Comparison of ENCODE assay signal across 1 cellular context in the genomic region with DNA sequence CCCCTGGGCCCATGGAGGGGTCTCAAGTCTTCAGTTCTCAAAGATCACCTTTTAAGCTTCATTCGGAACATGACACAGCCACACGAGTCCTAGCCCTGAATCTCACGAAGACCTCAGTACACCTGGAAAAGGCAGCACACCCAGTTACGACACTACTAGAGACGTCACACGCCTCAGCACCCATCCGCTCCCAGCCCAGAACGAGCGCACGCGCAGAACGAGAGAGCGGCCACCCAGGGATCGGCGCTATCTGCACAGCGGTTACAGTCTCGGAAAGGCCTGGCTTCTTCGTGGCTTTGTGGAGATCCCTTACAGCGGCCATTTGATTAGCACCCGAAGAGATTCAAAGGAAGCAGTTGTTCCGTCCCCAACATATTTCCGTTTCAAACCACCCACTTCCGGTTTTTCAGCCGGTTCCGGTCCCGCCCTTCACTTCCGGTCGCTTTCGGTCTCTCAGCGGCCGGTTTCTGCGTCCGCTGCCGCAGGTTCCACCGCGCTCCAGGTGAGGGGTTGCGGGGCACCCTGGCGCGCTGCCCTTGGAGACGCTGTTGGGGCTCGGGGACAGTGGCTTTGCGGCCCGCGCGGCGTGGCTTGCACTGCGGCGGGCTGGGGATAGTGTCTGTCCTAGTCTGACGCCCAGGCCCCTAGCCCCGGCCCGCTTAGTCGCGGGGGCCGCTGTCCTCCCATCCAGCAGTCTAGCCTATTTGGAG.
A peak's percentile ranks its signal among the peaks of the same experiment; 100 is the strongest.
TF ChIP-seq lines count a peak whose summit lies in the region.

UBLCP1 (plus strand) TSS at position 432 of the 710 bp plus-strand sequence. CDS start 5,626 bp downstream, outside the sequence.

TF ChIP-seq in HEK293, 187 proteins besides CTCF, POLR2A, EP300 and RAD21 (continued from another document):
- TF ChIP-seq, protein P1, sequence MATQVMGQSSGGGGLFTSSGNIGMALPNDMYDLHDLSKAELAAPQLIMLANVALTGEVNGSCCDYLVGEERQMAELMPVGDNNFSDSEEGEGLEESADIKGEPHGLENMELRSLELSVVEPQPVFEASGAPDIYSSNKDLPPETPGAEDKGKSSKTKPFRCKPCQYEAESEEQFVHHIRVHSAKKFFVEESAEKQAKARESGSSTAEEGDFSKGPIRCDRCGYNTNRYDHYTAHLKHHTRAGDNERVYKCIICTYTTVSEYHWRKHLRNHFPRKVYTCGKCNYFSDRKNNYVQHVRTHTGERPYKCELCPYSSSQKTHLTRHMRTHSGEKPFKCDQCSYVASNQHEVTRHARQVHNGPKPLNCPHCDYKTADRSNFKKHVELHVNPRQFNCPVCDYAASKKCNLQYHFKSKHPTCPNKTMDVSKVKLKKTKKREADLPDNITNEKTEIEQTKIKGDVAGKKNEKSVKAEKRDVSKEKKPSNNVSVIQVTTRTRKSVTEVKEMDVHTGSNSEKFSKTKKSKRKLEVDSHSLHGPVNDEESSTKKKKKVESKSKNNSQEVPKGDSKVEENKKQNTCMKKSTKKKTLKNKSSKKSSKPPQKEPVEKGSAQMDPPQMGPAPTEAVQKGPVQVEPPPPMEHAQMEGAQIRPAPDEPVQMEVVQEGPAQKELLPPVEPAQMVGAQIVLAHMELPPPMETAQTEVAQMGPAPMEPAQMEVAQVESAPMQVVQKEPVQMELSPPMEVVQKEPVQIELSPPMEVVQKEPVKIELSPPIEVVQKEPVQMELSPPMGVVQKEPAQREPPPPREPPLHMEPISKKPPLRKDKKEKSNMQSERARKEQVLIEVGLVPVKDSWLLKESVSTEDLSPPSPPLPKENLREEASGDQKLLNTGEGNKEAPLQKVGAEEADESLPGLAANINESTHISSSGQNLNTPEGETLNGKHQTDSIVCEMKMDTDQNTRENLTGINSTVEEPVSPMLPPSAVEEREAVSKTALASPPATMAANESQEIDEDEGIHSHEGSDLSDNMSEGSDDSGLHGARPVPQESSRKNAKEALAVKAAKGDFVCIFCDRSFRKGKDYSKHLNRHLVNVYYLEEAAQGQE (tag by site-specific recombination; IDR thresholded peaks at IDR 0.05) = peak; percentile 89
- TF ChIP-seq, protein P2, sequence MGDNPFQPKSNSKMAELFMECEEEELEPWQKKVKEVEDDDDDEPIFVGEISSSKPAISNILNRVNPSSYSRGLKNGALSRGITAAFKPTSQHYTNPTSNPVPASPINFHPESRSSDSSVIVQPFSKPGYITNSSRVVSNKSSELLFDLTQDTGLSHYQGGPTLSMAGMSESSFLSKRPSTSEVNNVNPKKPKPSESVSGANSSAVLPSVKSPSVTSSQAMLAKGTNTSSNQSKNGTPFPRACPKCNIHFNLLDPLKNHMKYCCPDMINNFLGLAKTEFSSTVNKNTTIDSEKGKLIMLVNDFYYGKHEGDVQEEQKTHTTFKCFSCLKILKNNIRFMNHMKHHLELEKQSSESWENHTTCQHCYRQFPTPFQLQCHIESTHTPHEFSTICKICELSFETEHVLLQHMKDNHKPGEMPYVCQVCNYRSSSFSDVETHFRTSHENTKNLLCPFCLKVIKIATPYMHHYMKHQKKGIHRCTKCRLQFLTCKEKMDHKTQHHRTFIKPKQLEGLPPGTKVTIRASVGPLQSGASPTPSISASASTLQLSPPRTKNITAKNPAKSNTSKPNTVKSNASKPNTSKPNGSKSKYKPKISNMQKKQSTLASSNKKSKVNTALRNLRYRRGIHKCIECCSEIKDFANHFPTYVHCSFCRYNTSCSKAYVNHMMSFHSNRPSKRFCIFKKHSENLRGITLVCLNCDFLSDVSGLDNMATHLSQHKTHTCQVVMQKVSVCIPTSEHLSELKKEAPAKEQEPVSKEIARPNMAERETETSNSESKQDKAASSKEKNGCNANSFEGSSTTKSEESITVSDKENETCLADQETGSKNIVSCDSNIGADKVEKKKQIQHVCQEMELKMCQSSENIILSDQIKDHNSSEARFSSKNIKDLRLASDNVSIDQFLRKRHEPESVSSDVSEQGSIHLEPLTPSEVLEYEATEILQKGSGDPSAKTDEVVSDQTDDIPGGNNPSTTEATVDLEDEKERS (tag by site-specific recombination; IDR thresholded peaks at IDR 0.05) = no peak
- TF ChIP-seq ZNF600 (tag by site-specific recombination; IDR thresholded peaks at IDR 0.05) (peak; percentile 87), PRDM4 (tag by site-specific recombination; IDR thresholded peaks at IDR 0.05) (peak; percentile 80), ZNF24 (tag by site-specific recombination; IDR thresholded peaks at IDR 0.05) (peak; percentile 51; the same call in 1 of the 2 replicates), ZNF610 (tag by site-specific recombination; IDR thresholded peaks at IDR 0.05; ENCODE audit: borderline replicate concordance) (peak; percentile 42; the same call in 1 of the 2 replicates), SETDB1 (IDR thresholded peaks at IDR 0.05; ENCODE audit: insufficient read length, low read length) (peak; percentile 38), ZNF837 (tag by site-specific recombination; IDR thresholded peaks at IDR 0.05) (no peak), ZNF10 (tag by site-specific recombination; IDR thresholded peaks at IDR 0.05) (0 out of 2 replicates have a peak, but pooled peaks have one; percentile 15), ZNF660 (tag by site-specific recombination; IDR thresholded peaks at IDR 0.05) (peak; percentile 16; the same call in 1 of the 2 replicates), ZBTB26 (tag by site-specific recombination; optimal IDR thresholded peaks at IDR 0.05) (peak; percentile 37), ZNF248 (tag by site-specific recombination; IDR thresholded peaks at IDR 0.05) (no peak), ZNF585B (tag by site-specific recombination; IDR thresholded peaks at IDR 0.05) (no peak), ZEB2 (tag by site-specific recombination; IDR thresholded peaks at IDR 0.05) (peak; percentile 74)
- TF ChIP-seq, protein P3, sequence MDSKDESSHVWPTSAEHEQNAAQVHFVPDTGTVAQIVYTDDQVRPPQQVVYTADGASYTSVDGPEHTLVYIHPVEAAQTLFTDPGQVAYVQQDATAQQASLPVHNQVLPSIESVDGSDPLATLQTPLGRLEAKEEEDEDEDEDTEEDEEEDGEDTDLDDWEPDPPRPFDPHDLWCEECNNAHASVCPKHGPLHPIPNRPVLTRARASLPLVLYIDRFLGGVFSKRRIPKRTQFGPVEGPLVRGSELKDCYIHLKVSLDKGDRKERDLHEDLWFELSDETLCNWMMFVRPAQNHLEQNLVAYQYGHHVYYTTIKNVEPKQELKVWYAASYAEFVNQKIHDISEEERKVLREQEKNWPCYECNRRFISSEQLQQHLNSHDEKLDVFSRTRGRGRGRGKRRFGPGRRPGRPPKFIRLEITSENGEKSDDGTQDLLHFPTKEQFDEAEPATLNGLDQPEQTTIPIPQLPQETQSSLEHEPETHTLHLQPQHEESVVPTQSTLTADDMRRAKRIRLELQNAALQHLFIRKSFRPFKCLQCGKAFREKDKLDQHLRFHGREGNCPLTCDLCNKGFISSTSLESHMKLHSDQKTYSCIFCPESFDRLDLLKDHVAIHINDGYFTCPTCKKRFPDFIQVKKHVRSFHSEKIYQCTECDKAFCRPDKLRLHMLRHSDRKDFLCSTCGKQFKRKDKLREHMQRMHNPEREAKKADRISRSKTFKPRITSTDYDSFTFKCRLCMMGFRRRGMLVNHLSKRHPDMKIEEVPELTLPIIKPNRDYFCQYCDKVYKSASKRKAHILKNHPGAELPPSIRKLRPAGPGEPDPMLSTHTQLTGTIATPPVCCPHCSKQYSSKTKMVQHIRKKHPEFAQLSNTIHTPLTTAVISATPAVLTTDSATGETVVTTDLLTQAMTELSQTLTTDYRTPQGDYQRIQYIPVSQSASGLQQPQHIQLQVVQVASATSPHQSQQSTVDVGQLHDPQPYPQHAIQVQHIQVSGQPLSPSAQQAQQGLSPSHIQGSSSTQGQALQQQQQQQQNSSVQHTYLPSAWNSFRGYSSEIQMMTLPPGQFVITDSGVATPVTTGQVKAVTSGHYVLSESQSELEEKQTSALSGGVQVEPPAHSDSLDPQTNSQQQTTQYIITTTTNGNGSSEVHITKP (tag by site-specific recombination; IDR thresholded peaks at IDR 0.05) = peak; percentile 89; the same call in 1 of the 2 replicates
TF ChIP-seq in HEK293: peak in this region for 45.
